Comparison of ENCODE assay signal across 25 cellular contexts in the genomic region with DNA sequence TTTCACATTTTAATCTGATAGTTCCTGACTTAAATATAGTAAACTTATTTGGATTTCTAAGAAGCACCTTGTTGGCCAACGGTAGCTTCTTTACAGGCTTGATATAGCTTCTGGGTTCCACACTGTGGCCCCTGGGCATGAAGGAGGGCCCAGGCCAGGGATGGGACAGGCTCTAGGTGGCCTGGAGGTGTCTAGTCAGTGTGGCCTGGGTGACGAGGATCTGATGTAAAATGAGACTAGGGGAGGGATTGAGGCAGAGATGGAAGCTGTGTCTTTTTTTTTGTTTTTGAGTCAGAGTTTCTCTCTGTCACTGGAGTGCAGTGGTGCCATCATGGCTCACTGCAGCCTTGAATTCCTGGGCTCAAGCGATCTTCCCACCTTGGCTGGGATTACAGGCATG.
"Had no signal": no experiment of that assay in that cellular context is flagged by ENCODE, and none has a peak within 500 bp of the region (broad histone marks: within the 10 kb centered on the region; RNA-seq: fewer than 3 reads in every experiment).

No MANE protein-coding gene starts in this region.

- H3K4me2 ChIP-seq: SK-N-SH had no signal

- FAIRE-seq: bronchial epithelial cell had no signal

- H3K9me3 ChIP-seq: ascending aorta, body of pancreas, Peyer's patch, SJCRH30, SK-N-SH had no signal

- DNase-seq: activated CD4-positive, alpha-beta T cell treated with anti-CD3 and anti-CD28 coated beads for 48 hours; activated CD4-positive, alpha-beta T cell treated with anti-CD3 and anti-CD28 coated beads, Interleukin-2, amount 50 U/mL, for 4 hours; activated CD4-positive, CD25-positive, alpha-beta regulatory T cell treated with anti-CD3 and anti-CD28 coated beads, Interleukin-2, amount 50 U/mL, for 72 hours; activated CD8-positive, alpha-beta memory T cell treated with anti-CD3 and anti-CD28 coated beads for 24 hours; activated effector memory CD4-positive, alpha-beta T cell treated with anti-CD3 and anti-CD28 coated beads, Interleukin-2, amount 50 U/mL, for 16 hours; activated naive CD4-positive, alpha-beta T cell treated with Interleukin-2 at 50 U/mL for 16 hours; amniotic stem cell; body of pancreas; central memory CD4-positive, alpha-beta T cell; Kasumi-1; KBM-7; NCI-H146; NCI-H187 treated with DMSO at 0.1 percent for 48 hours; NCI-H2081 treated with DMSO at 0.1 percent for 48 hours; NCI-H446; NCI-H524; Peyer's patch; Right ventricle myocardium superior; SJCRH30; SK-N-SH; T-helper 1 cell had no signal

- H3K36me3 ChIP-seq: ascending aorta, Peyer's patch, SJCRH30 had no signal

- H3K9ac ChIP-seq: SK-N-SH had no signal

- H3K4me1 ChIP-seq: ascending aorta, body of pancreas, Peyer's patch, SJCRH30 had no signal

- H3K27ac Mint-ChIP-seq: activated T-helper 1 cell treated with anti-CD3 and anti-CD28 coated beads, Interleukin-12 subunit alpha, Interleukin-12 subunit beta, Interleukin-2, Interleukin-4 antibody, amounts not matched to agents 30 ng/mL and 10 ng/mL and 1 ng/mL, durations not matched to agents 14 hours and 24 hours and 36 hours had no signal

- H3K4me3 Mint-ChIP-seq: activated T-helper 1 cell treated with anti-CD3 and anti-CD28 coated beads, Interleukin-12 subunit alpha, Interleukin-12 subunit beta, Interleukin-2, Interleukin-4 antibody, amounts not matched to agents 30 ng/mL and 10 ng/mL and 1 ng/mL, durations not matched to agents 14 hours and 24 hours and 36 hours had no signal

- H3K4me3 ChIP-seq: ascending aorta, body of pancreas, Peyer's patch, SJCRH30 had no signal

- H3K9me3 Mint-ChIP-seq: activated T-helper 1 cell treated with anti-CD3 and anti-CD28 coated beads, Interleukin-12 subunit alpha, Interleukin-12 subunit beta, Interleukin-2, Interleukin-4 antibody, amounts not matched to agents 30 ng/mL and 10 ng/mL and 1 ng/mL, durations not matched to agents 14 hours and 24 hours and 36 hours had no signal

- H3K27me3 ChIP-seq: ascending aorta, Peyer's patch, SJCRH30 had no signal

- H3K27ac ChIP-seq: ascending aorta, body of pancreas, Peyer's patch, RWPE1, SJCRH30 had no signal

- ATAC-seq: body of pancreas had no signal
